ENCODE assay signal across 12 cellular contexts in genomic region chr5:56099346-56099745, GRCh38.
A peak's percentile ranks its signal among the peaks of the same experiment; 100 is the strongest.
DNase-seq lines count a peak whose midpoint lies in the region; ATAC-seq and TF ChIP-seq lines count a peak whose summit lies in the region.
"Had no signal": no experiment of that assay in that cellular context is flagged by ENCODE, and none has a peak within 500 bp of the region (broad histone marks: within the 10 kb centered on the region; RNA-seq: fewer than 3 reads in every experiment).

No MANE protein-coding gene starts in this region.

- H3K4me3 Mint-ChIP-seq in naive thymus-derived CD4-positive, alpha-beta T cell = peak overlapping the region; percentile 21 to 77 (median 60)
- H3K4me3 Mint-ChIP-seq: stimulated activated naive CD8-positive, alpha-beta T cell treated with anti-CD3 and anti-CD28 coated beads, Interleukin-15, Interleukin-2, amounts not matched to agents 100 ng/mL and 50 ng/mL, for 24 hours had no signal

- no peak for TF ChIP-seq POLR2A in ovary (IDR thresholded peaks at IDR 0.05)

- H3K27me3 ChIP-seq in BJ (ENCODE audit: control insufficient read depth, insufficient read depth, low read length) (no peaks in the 10 kb centered on the region), ovary (no peaks in the 10 kb centered on the region)
- H3K27me3 ChIP-seq in naive thymus-derived CD4-positive, alpha-beta T cell (ENCODE audit: control insufficient read depth in 2 of 2, insufficient read depth in 2 of 2, low read length in 2 of 2) = no peaks in the 10 kb centered on the region

- H3K27ac ChIP-seq in naive thymus-derived CD4-positive, alpha-beta T cell (ENCODE audit: low read depth, low read length) = peak overlapping the region; percentile 68
- peak overlapping the region in 1 of 2 donors; percentile 16 for H3K27ac ChIP-seq in ovary
- H3K27ac ChIP-seq: left ventricle myocardium inferior had no signal

- H3K27me3 Mint-ChIP-seq in naive thymus-derived CD4-positive, alpha-beta T cell = no peaks in the 10 kb centered on the region
- H3K27me3 Mint-ChIP-seq: stimulated activated naive CD8-positive, alpha-beta T cell treated with anti-CD3 and anti-CD28 coated beads, Interleukin-15, Interleukin-2, amounts not matched to agents 100 ng/mL and 50 ng/mL, for 24 hours had no signal

- 14 to 27% (median 15%) methylated on average over 2 of the region's 2 CpGs for WGBS in ovary, 3 donors

- DNase-seq in BJ (ENCODE audit: low read depth) = peak; percentile 69
- DNase-seq in HEK293T (ENCODE audit: extremely low spot score) = no peak
- DNase-seq in dermis microvascular lymphatic vessel endothelial cell (ENCODE audit: low read depth in 2 of 2) = peak; percentile 96 to 97
- DNase-seq in naive thymus-derived CD4-positive, alpha-beta T cell = no peak
- DNase-seq in NCI-H1048 (lab: John Stamatoyannopoulos, UW) = no peak
- no peak for DNase-seq in ovary
- DNase-seq: activated T-cell treated with anti-CD3 and anti-CD28 coated beads, Interleukin-2, amount 50 U/mL, for 4 hours; Karpas-422; left ventricle myocardium inferior had no signal

- peaks cover 43 to 99% (median 86%) of the 10 kb centered on the region in 7 donors for H3K4me1 Mint-ChIP-seq in naive thymus-derived CD4-positive, alpha-beta T cell

- POLR2A ChIA-PET in BJ (lab: Charles Lee) (no interaction called here), HEK293T (lab: Yijun Ruan, JAX) (no interaction called here)
- POLR2A ChIA-PET in naive thymus-derived CD4-positive, alpha-beta T cell (lab: Charles Lee) = interaction anchor here (0.6 to 9.3 kb wide), 12 partner anchors 7 to 250 kb away, joined by 3 to 80 read pairs (median 8); partner anchors contain the start of gene IL6ST

- H3K36me3 ChIP-seq in BJ (ENCODE audit: control insufficient read depth, insufficient read depth, low read length) = no peaks in the 10 kb centered on the region
- H3K36me3 ChIP-seq in naive thymus-derived CD4-positive, alpha-beta T cell (ENCODE audit: control insufficient read depth in 2 of 3, insufficient read depth in 3 of 3, low read length in 3 of 3) = no peaks in the 10 kb centered on the region
- no peaks in the 10 kb centered on the region for H3K36me3 ChIP-seq in ovary
- H3K36me3 ChIP-seq: left ventricle myocardium inferior had no signal

- no peak for TF ChIP-seq CTCF in BJ (IDR thresholded peaks at IDR 0.05; ENCODE audit: insufficient read depth, low read depth, low read length)
- no peak for TF ChIP-seq CTCF in ovary (IDR thresholded peaks at IDR 0.05)

- TF ChIP-seq EP300 in ovary (IDR thresholded peaks at IDR 0.05) = no peak

- H3K4me1 ChIP-seq in naive thymus-derived CD4-positive, alpha-beta T cell (ENCODE audit: control insufficient read depth in 2 of 2, insufficient read depth in 2 of 2, low read length in 2 of 2) = peaks cover 0 to 81% of the 10 kb centered on the region in 2 donors
- peaks cover 3% of the 10 kb centered on the region for H3K4me1 ChIP-seq in ovary (ENCODE audit: insufficient read depth)

- H3K9me3 ChIP-seq in naive thymus-derived CD4-positive, alpha-beta T cell (ENCODE audit: control insufficient read depth in 2 of 3, low read length in 3 of 3) = no peaks in the 10 kb centered on the region
- no peaks in the 10 kb centered on the region for H3K9me3 ChIP-seq in ovary
- H3K9me3 ChIP-seq: left ventricle myocardium inferior had no signal

- peaks cover 0 to 4% (median 0%) of the 10 kb centered on the region in 11 donors for H3K9me3 Mint-ChIP-seq in naive thymus-derived CD4-positive, alpha-beta T cell
- H3K9me3 Mint-ChIP-seq: activated T-cell treated with anti-CD3 and anti-CD28 coated beads, Interleukin-2, amount 50 U/mL, for 4 hours; stimulated activated naive CD8-positive, alpha-beta T cell treated with anti-CD3 and anti-CD28 coated beads, Interleukin-15, Interleukin-2, amounts not matched to agents 100 ng/mL and 50 ng/mL, for 24 hours had no signal

- H3K27ac Mint-ChIP-seq in naive thymus-derived CD4-positive, alpha-beta T cell = peak overlapping the region; percentile 50 to 100 (median 91)

- peaks cover 0 to 29% (median 10%) of the 10 kb centered on the region in 5 donors for H3K36me3 Mint-ChIP-seq in naive thymus-derived CD4-positive, alpha-beta T cell

- intact Hi-C loops in naive thymus-derived CD4-positive, alpha-beta T cell (cut with micrococcal nuclease) = no loop called here
- intact Hi-C loops in ovary (cut with DNase I) = no loop called here

- CTCF ChIA-PET in BJ (lab: Yijun Ruan, JAX) = interaction anchor here (0.6 kb wide), 1 partner anchor 76 kb away, joined by 3 read pairs; no protein-coding TSS in a partner anchor
- CTCF ChIA-PET in HEK293T (lab: Yijun Ruan, JAX) = interaction anchor here (0.6 kb wide), 1 partner anchor 19 kb away, joined by 8 read pairs; no protein-coding TSS in a partner anchor
- CTCF ChIA-PET in naive thymus-derived CD4-positive, alpha-beta T cell (lab: Charles Lee) = interaction anchor here (1.1 to 4.8 kb wide), 3 partner anchors 29 to 102 kb away, joined by 3 to 23 read pairs (median 5); no protein-coding TSS in a partner anchor

- no peak for ATAC-seq in naive thymus-derived CD4-positive, alpha-beta T cell
- ATAC-seq in GM21528 (IDR thresholded peaks at IDR 0.05; ENCODE audit: low FRiP score, unreplicated experiment) = no peak
- ATAC-seq: activated T-cell treated with anti-CD3 and anti-CD28 coated beads, Interleukin-2, amount 50 U/mL, for 4 hours; Panc1 had no signal

- H3K4me3 ChIP-seq in BJ (ENCODE audit: low read depth, low read length) (no peak overlapping the region), ovary (no peak overlapping the region)
- no peak overlapping the region for H3K4me3 ChIP-seq in naive thymus-derived CD4-positive, alpha-beta T cell (ENCODE audit: low read length)
- H3K4me3 ChIP-seq: left ventricle myocardium inferior had no signal

TF ChIP-seq in HEK293T, 16 proteins besides CTCF, POLR2A, EP300 and RAD21:
- TF ChIP-seq NFRKB (IDR thresholded peaks at IDR 0.05) = no peak
- TF ChIP-seq PKNOX1 (IDR thresholded peaks at IDR 0.05) = peak; percentile 12; the same call in 1 of the 2 replicates

Comparison
In these comparisons a context has a peak if more than half of its experiments do, and no peak if none do; other contexts are left out.
1. DNase-seq: peak in BJ (single experiment) and dermis microvascular lymphatic vessel endothelial cell (2 of 2); none in HEK293T (single experiment), naive thymus-derived CD4-positive, alpha-beta T cell (0 of 9), NCI-H1048 (single experiment) and ovary (0 of 5).